Comparison of ENCODE assay signal across 8 cellular contexts in the genomic region with DNA sequence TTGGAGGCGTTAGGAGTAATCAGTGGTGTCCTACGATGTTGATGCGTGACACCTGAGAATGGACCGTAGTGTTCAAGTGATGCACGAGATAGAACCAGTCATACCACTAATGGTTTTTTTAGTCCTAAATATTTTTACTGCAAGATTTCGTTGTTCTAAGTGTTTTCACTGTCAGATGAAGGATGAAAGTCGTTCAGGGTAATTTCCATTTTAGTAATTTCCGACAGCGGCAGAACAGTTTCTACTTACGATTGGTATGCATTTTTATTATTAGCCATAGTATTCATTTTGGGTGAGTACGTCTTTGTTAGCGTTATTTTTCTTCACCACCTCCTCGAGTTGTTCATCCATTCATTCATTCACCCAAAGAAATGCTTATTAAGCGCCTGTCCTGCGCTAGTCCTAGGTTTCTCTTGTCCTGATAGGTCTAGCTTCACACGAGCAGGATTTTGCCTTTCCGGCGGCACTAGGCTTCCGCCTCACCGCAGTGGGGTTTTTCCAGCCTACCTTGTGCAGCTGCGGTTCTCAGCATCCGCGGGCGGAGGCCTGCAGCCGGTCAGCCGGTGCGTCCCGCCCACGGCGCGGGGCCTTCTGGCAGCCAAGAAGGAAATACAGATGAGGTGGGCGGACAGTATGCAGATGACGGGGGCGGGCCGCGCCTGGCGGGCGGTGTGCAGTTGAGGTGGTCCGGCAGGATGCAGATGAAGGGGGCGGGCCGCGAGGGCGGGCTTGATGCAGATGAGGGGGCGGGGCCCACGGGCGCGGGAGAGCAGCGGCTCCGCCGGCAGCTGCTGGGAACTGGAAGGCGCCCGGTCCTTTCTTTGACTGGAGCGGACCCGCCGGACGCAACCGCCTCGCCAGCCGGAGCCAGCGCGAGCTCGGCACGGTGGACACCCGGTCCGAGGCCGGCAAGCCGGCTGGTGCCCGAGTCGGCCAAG.
DNase-seq lines count a peak whose midpoint lies in the region; ATAC-seq, FAIRE-seq and TF ChIP-seq lines count a peak whose summit lies in the region.

No MANE protein-coding gene starts in this region.

- no peak for TF ChIP-seq RAD21 in A549 (conservative IDR thresholded peaks at IDR 0.05 in 1 of 2, IDR thresholded peaks at IDR 0.05 in 1 of 2)

- H3K9me3 ChIP-seq in A549 = no peaks in the 10 kb centered on the region

- CTCF ChIA-PET in A549 (lab: Yijun Ruan, JAX) = interaction anchor here (0.6 to 4.5 kb wide), 5 partner anchors 9 to 71 kb away, joined by 3 to 21 read pairs (median 3); no protein-coding TSS in a partner anchor

- no peak for TF ChIP-seq CTCF in A549 (IDR thresholded peaks at IDR 0.05)
- no peak for TF ChIP-seq CTCF in WI38 (IDR thresholded peaks at IDR 0.05; ENCODE audit: low read depth, low read length)
- TF ChIP-seq CTCF in cardiac fibroblast (IDR thresholded peaks at IDR 0.05; ENCODE audit: low read depth, low read length) = no peak

- peaks cover 25% of the 10 kb centered on the region for H3K4me1 ChIP-seq in A549

- peak overlapping the region; percentile 69 for H3K4me3 ChIP-seq in A549
- H3K4me3 ChIP-seq in WI38 (ENCODE audit: low read depth, low read length) = peak overlapping the region; percentile 81
- H3K4me3 ChIP-seq in cardiac fibroblast (replicated peaks in 1 of 2; ENCODE audit: low read depth in 2 of 2, low read length in 2 of 2) = peak overlapping the region; percentile 52 to 74
- peak overlapping the region; percentile 52 to 96 (median 64) for H3K4me3 ChIP-seq in skin epidermis

- POLR2A ChIA-PET in A549 (lab: Yijun Ruan, JAX) = interaction anchor here (0.5 to 2.4 kb wide), 7 partner anchors 16 to 433 kb away, joined by 3 to 32 read pairs (median 3); no protein-coding TSS in a partner anchor

- peak; percentile 97 for DNase-seq in A549 (ENCODE audit: low read depth in 1 of 2, low spot score in 1 of 2)
- peak; percentile 94 for DNase-seq in NCI-H2171 (lab: John Stamatoyannopoulos, UW)
- DNase-seq in cardiac fibroblast (ENCODE audit: low read depth in 2 of 2) = peak; percentile 96
- DNase-seq in iPS-NIHi11 (ENCODE audit: low spot score) = peak; percentile 99

- 27% methylated on average over 30 of the region's 69 CpGs for WGBS in A549 (ENCODE audit: missing lambda C conversion rate)

- ATAC-seq in A549 (peak; percentile 94 to 98), GM18858 (IDR thresholded peaks at IDR 0.05; ENCODE audit: unreplicated experiment) (peak; percentile 88), HG03064 (IDR thresholded peaks at IDR 0.05; ENCODE audit: low read depth, unreplicated experiment) (peak; percentile 88)

- FAIRE-seq in A549 (lab: Jason Lieb, UNC) = peak; percentile 61

- H3K4me2 ChIP-seq in A549 = peak overlapping the region; percentile 91

- TF ChIP-seq POLR2A in A549 (IDR thresholded peaks at IDR 0.05; ENCODE audit: low read length) = peak; percentile 45

- peak overlapping the region; percentile 81 to 91 for H3K27ac ChIP-seq in A549
- H3K27ac ChIP-seq in skin epidermis = peak overlapping the region in 20 of 21 experiments; percentile 1 to 85 (median 42)

- TF ChIP-seq EP300 in A549 (IDR thresholded peaks at IDR 0.05) = no peak

TF ChIP-seq in A549, 52 proteins besides CTCF, POLR2A, EP300 and RAD21:
- TF ChIP-seq EHF (CRISPR knock-in tag; IDR thresholded peaks at IDR 0.05) (no peak), POLR2AphosphoS2 (conservative IDR thresholded peaks at IDR 0.05; ENCODE audit: low read length) (no peak), ESRRA (IDR thresholded peaks at IDR 0.05; ENCODE audit: borderline replicate concordance, low read length) (no peak), MAFK (IDR thresholded peaks at IDR 0.05; ENCODE audit: partially characterized antibody) (peak; percentile 50), ZC3H11A (IDR thresholded peaks at IDR 0.05) (no peak), FOSL2 (IDR thresholded peaks at IDR 0.05) (no peak), FOSL2 (CRISPR knock-in tag; IDR thresholded peaks at IDR 0.05) (no peak), CHD2 (IDR thresholded peaks at IDR 0.05; ENCODE audit: low read length, partially characterized antibody) (no peak), KDM1A (IDR thresholded peaks at IDR 0.05; ENCODE audit: low read depth) (no peak), NFE2L2 (conservative IDR thresholded peaks at IDR 0.05; ENCODE audit: low read length) (no peak), ZSCAN20 (CRISPR knock-in tag; IDR thresholded peaks at IDR 0.05) (no peak), JUN (IDR thresholded peaks at IDR 0.05) (peak in 1 of 2 experiments; percentile 45; a peak in 1 of 5 replicates), NPAS2 (CRISPR knock-in tag; IDR thresholded peaks at IDR 0.05; ENCODE audit: borderline replicate concordance) (no peak), RCOR1 (IDR thresholded peaks at IDR 0.05; ENCODE audit: low read depth, low read length) (no peak), HOXB5 (CRISPR knock-in tag; IDR thresholded peaks at IDR 0.05) (no peak), SMC3 (IDR thresholded peaks at IDR 0.05) (no peak; the same call in 2 of the 3 replicates), FOXS1 (CRISPR knock-in tag; IDR thresholded peaks at IDR 0.05) (no peak), HOXB13 (CRISPR knock-in tag; IDR thresholded peaks at IDR 0.05; ENCODE audit: low read depth) (no peak), EHMT2 (IDR thresholded peaks at IDR 0.05; ENCODE audit: low read depth) (no peak), RARB (CRISPR knock-in tag; IDR thresholded peaks at IDR 0.05) (no peak), MAZ (IDR thresholded peaks at IDR 0.05; ENCODE audit: borderline replicate concordance, low read depth, low read length) (no peak), CEBPB (IDR thresholded peaks at IDR 0.05) (no peak)
- TF ChIP-seq, protein P1, sequence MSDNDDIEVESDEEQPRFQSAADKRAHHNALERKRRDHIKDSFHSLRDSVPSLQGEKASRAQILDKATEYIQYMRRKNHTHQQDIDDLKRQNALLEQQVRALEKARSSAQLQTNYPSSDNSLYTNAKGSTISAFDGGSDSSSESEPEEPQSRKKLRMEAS (IDR thresholded peaks at IDR 0.05) = peak; percentile 54
- TF ChIP-seq, protein P2, sequence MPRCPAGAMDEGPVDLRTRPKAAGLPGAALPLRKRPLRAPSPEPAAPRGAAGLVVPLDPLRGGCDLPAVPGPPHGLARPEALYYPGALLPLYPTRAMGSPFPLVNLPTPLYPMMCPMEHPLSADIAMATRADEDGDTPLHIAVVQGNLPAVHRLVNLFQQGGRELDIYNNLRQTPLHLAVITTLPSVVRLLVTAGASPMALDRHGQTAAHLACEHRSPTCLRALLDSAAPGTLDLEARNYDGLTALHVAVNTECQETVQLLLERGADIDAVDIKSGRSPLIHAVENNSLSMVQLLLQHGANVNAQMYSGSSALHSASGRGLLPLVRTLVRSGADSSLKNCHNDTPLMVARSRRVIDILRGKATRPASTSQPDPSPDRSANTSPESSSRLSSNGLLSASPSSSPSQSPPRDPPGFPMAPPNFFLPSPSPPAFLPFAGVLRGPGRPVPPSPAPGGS (IDR thresholded peaks at IDR 0.05) = peak; percentile 54; the same call in 2 of the 3 replicates
- TF ChIP-seq, protein P3, sequence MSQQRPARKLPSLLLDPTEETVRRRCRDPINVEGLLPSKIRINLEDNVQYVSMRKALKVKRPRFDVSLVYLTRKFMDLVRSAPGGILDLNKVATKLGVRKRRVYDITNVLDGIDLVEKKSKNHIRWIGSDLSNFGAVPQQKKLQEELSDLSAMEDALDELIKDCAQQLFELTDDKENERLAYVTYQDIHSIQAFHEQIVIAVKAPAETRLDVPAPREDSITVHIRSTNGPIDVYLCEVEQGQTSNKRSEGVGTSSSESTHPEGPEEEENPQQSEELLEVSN (IDR thresholded peaks at IDR 0.05; ENCODE audit: borderline replicate concordance, low read depth) = peak; percentile 46; the same call in 1 of the 2 replicates
- TF ChIP-seq, protein P4, sequence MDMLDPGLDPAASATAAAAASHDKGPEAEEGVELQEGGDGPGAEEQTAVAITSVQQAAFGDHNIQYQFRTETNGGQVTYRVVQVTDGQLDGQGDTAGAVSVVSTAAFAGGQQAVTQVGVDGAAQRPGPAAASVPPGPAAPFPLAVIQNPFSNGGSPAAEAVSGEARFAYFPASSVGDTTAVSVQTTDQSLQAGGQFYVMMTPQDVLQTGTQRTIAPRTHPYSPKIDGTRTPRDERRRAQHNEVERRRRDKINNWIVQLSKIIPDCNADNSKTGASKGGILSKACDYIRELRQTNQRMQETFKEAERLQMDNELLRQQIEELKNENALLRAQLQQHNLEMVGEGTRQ (IDR thresholded peaks at IDR 0.05) = no peak; the same call in 1 of the 2 replicates
- TF ChIP-seq, protein P5, sequence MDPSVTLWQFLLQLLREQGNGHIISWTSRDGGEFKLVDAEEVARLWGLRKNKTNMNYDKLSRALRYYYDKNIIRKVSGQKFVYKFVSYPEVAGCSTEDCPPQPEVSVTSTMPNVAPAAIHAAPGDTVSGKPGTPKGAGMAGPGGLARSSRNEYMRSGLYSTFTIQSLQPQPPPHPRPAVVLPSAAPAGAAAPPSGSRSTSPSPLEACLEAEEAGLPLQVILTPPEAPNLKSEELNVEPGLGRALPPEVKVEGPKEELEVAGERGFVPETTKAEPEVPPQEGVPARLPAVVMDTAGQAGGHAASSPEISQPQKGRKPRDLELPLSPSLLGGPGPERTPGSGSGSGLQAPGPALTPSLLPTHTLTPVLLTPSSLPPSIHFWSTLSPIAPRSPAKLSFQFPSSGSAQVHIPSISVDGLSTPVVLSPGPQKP (IDR thresholded peaks at IDR 0.05; ENCODE audit: low read depth, low read length) = no peak
TF ChIP-seq in A549: peak in this region for 5.

Comparison
In these comparisons a context has a peak if more than half of its experiments do, and no peak if none do; other contexts are left out.
1. Peak in every context shown above with its lines: DNase-seq, ATAC-seq, H3K4me3 ChIP-seq and H3K27ac ChIP-seq.